21 cellular contexts compared by ENCODE assay signal in genomic region chr5:29469581-29469980, GRCh38.
"Had no signal": no experiment of that assay in that cellular context is flagged by ENCODE, and none has a peak within 500 bp of the region (broad histone marks: within the 10 kb centered on the region; RNA-seq: fewer than 3 reads in every experiment).

No MANE protein-coding gene starts in this region.

- H3K27me3 Mint-ChIP-seq: naive B cell had no signal

- H3K4me3 Mint-ChIP-seq: mesothelial cell of epicardium, naive B cell had no signal

- H3K36me3 ChIP-seq: esophagus squamous epithelium, gastrocnemius medialis, heart right ventricle, left lung, lower lobe of right lung had no signal

- H3K4me1 ChIP-seq: esophagus squamous epithelium, gastrocnemius medialis, heart right ventricle, left lung, lower lobe of right lung had no signal

- H3K27ac ChIP-seq: coronary artery, dorsolateral prefrontal cortex, esophagus squamous epithelium, gastrocnemius medialis, heart right ventricle, left lung, lower lobe of right lung had no signal

- H3K27me3 ChIP-seq: esophagus squamous epithelium, gastrocnemius medialis, heart right ventricle, left lung had no signal

- H3K9me3 ChIP-seq: esophagus squamous epithelium, gastrocnemius medialis, lower lobe of right lung had no signal

- H3K4me1 Mint-ChIP-seq: mesothelial cell of epicardium, naive B cell had no signal

- H3K27ac Mint-ChIP-seq: mesothelial cell of epicardium, naive B cell had no signal

- H3K4me3 ChIP-seq: coronary artery, dorsolateral prefrontal cortex, esophagus squamous epithelium, gastrocnemius medialis, heart right ventricle, left lung, lower lobe of right lung, mucosa of descending colon had no signal

- H3K9me3 Mint-ChIP-seq: mesothelial cell of epicardium had no signal

- DNase-seq: dermis blood vessel endothelial cell; dorsolateral prefrontal cortex; effector CD4-positive, alpha-beta T cell; effector memory CD4-positive, alpha-beta T cell; esophagus squamous epithelium; foreskin fibroblast; foreskin melanocyte; gastrocnemius medialis; glutamatergic neuron; head of caudate nucleus; heart right ventricle; hippocampal formation; left cardiac atrium; left lung; left ventricle myocardium superior; lower lobe of right lung; mesenchymal stem cell; mucosa of descending colon; naive B cell had no signal

- H3K36me3 Mint-ChIP-seq: mesothelial cell of epicardium, naive B cell had no signal
